14 cellular contexts compared by ENCODE assay signal in genomic region chr13:98349731-98350305, GRCh38.
DNase-seq lines count a peak whose midpoint lies in the region; ATAC-seq and TF ChIP-seq lines count a peak whose summit lies in the region.
"Had no signal": no experiment of that assay in that cellular context is flagged by ENCODE, and none has a peak within 500 bp of the region (broad histone marks: within the 10 kb centered on the region; RNA-seq: fewer than 3 reads in every experiment).

No MANE protein-coding gene starts in this region.

- no peak for DNase-seq in A673 (ENCODE audit: low spot score)
- peak; percentile 44 for DNase-seq in H7
- DNase-seq in astrocyte of the spinal cord (ENCODE audit: low read depth, low spot score): no peak
- DNase-seq in left lung: no peak
- no peak for DNase-seq in AG20443 (ENCODE audit: low spot score)
- no peak for DNase-seq in cerebellum (ENCODE audit: low spot score)
- no peak for DNase-seq in gastrocnemius medialis
- no peak for DNase-seq in central memory CD4-positive, alpha-beta T cell
- DNase-seq: activated CD8-positive, alpha-beta memory T cell treated with anti-CD3 and anti-CD28 coated beads, Interleukin-2, amount 50 U/mL, for 48 hours; C1 segment of cervical spinal cord; naive thymus-derived CD4-positive, alpha-beta T cell; stimulated activated CD4-positive, alpha-beta T cell treated with anti-CD3 and anti-CD28 coated beads, Interleukin-1b, Interleukin-23, amount 100 ng/mL, for 48 hours had no signal

- H3K27me3 ChIP-seq in A673 (replicated peaks; ENCODE audit: insufficient read depth, low read depth, low read length, poor library complexity) (no peaks in the 10 kb centered on the region), H7 (ENCODE audit: control insufficient read depth, insufficient read depth, low read length) (no peaks in the 10 kb centered on the region), left lung (no peaks in the 10 kb centered on the region), gastrocnemius medialis (no peaks in the 10 kb centered on the region)
- H3K27me3 ChIP-seq: cardiac muscle cell had no signal

- ATAC-seq in left lung (peak; percentile 59), gastrocnemius medialis (no peak)
- ATAC-seq: naive thymus-derived CD4-positive, alpha-beta T cell had no signal

- CTCF ChIA-PET in A673 (lab: Charles Lee): interaction anchor here (0.6 kb wide), 1 partner anchor 317 kb away, joined by 5 read pairs; no protein-coding TSS in a partner anchor

- TF ChIP-seq CTCF in A673 (conservative IDR thresholded peaks at IDR 0.05; ENCODE audit: low read depth, low read length): peak; percentile 30; the same call in 1 of the 2 replicates
- peak; percentile 27 for TF ChIP-seq CTCF in astrocyte of the spinal cord (IDR thresholded peaks at IDR 0.05; ENCODE audit: low read depth, low read length)
- peak in 1 of 2 donors; percentile 21 for TF ChIP-seq CTCF in left lung (IDR thresholded peaks at IDR 0.05)
- no peak for TF ChIP-seq CTCF in gastrocnemius medialis (IDR thresholded peaks at IDR 0.05 in 4 of 5, conservative IDR thresholded peaks at IDR 0.05 in 1 of 5)

- H3K9me3 ChIP-seq in A673 (ENCODE audit: low read depth, low read length, poor library complexity, severe bottlenecking): no peaks in the 10 kb centered on the region
- no peaks in the 10 kb centered on the region for H3K9me3 ChIP-seq in left lung
- no peaks in the 10 kb centered on the region for H3K9me3 ChIP-seq in gastrocnemius medialis
- H3K9me3 ChIP-seq: HAP-1 had no signal

- in situ Hi-C loops in astrocyte of the spinal cord (cut with HindIII; ENCODE audit: low sequenced_read_pairs) (no loop called here), gastrocnemius medialis (cut with MboI; ENCODE audit: low sequenced_read_pairs in 4 of 4) (no loop called here)

- POLR2A ChIA-PET in A673 (lab: Charles Lee; ENCODE audit: low non-redundant PET): no interaction called here

- TF ChIP-seq POLR2A in gastrocnemius medialis (IDR thresholded peaks at IDR 0.05): no peak

- no TSS peak for BruUV-seq in A673 (replicated peaks; lab: Mats Ljungman, UMichigan)

- H3K27ac ChIP-seq in A673 (ENCODE audit: low read depth, low read length, poor library complexity, severe bottlenecking): no peak overlapping the region
- no peak overlapping the region for H3K27ac ChIP-seq in left lung
- no peak overlapping the region for H3K27ac ChIP-seq in gastrocnemius medialis
- H3K27ac ChIP-seq: cardiac muscle cell had no signal

- intact Hi-C loops in A673 (cut with micrococcal nuclease; ENCODE audit: unreplicated experiment): no loop called here
- intact Hi-C loops in left lung (cut with DNase I): no loop called here
- intact Hi-C loops in gastrocnemius medialis (cut with DNase I; ENCODE audit: low total_unique reads): no loop called here

- H3K4me1 ChIP-seq in A673 (ENCODE audit: insufficient read depth, low read length, poor library complexity, severe bottlenecking): no peaks in the 10 kb centered on the region
- peaks cover 0 to 6% of the 10 kb centered on the region in 2 donors for H3K4me1 ChIP-seq in left lung
- H3K4me1 ChIP-seq in gastrocnemius medialis: no peaks in the 10 kb centered on the region

- H3K4me3 ChIP-seq in A673 (ENCODE audit: low read depth, low read length, poor library complexity, severe bottlenecking) (no peak overlapping the region), H7 (ENCODE audit: insufficient read depth, low read depth, low read length) (no peak overlapping the region), astrocyte of the spinal cord (ENCODE audit: low read depth, low read length) (no peak overlapping the region), left lung (no peak overlapping the region), gastrocnemius medialis (no peak overlapping the region)
- H3K4me3 ChIP-seq: cardiac muscle cell, HAP-1 had no signal

- H3K36me3 ChIP-seq in A673 (ENCODE audit: insufficient read depth, low read length, poor library complexity, severe bottlenecking) (no peaks in the 10 kb centered on the region), H7 (replicated peaks; ENCODE audit: control insufficient read depth, insufficient read depth, low read length) (no peaks in the 10 kb centered on the region), left lung (no peaks in the 10 kb centered on the region), gastrocnemius medialis (no peaks in the 10 kb centered on the region)
- H3K36me3 ChIP-seq: cardiac muscle cell, HAP-1 had no signal

Comparison
In these comparisons a context has a peak if more than half of its experiments do, and no peak if none do; other contexts are left out.
1. CTCF ChIP-seq: peak in A673 (single experiment) and astrocyte of the spinal cord (single experiment); none in gastrocnemius medialis (0 of 5).